ENCODE assay signal across 8 cellular contexts in genomic region chr15:72117448-72117697, GRCh38. TPM values are rescaled to one million over a fixed set of nuclear protein-coding genes. Genes with fewer than 3 reads are reported as not detected.
DNase-seq lines count a peak whose midpoint lies in the region; ATAC-seq and TF ChIP-seq lines count a peak whose summit lies in the region.

No MANE protein-coding gene starts in this region.

- peak; percentile 54 for ATAC-seq in GM19035 (IDR thresholded peaks at IDR 0.05; ENCODE audit: unreplicated experiment)
- ATAC-seq in HG03196 (IDR thresholded peaks at IDR 0.05; ENCODE audit: unreplicated experiment), result peak; percentile 53
- peak; percentile 89 for ATAC-seq in aorta (ENCODE audit: low FRiP score)

- H3K27me3 ChIP-seq in ACC112 (ENCODE audit: insufficient read depth, low read length) (no peaks in the 10 kb centered on the region), SJSA1 (replicated peaks) (no peaks in the 10 kb centered on the region), aorta (ENCODE audit: control insufficient read depth in 1 of 2, insufficient read depth in 2 of 2, low read length in 1 of 2) (no peaks in the 10 kb centered on the region)

- WGBS in aorta, 2 donors, result 0 to 1% methylated on average over 26 to 27 of the region's 27 CpGs

- H3K9me3 ChIP-seq in SJSA1 (replicated peaks) (no peaks in the 10 kb centered on the region), aorta (ENCODE audit: control insufficient read depth, low read length) (no peaks in the 10 kb centered on the region)

- peak overlapping the region; percentile 98 for H3K27ac Mint-ChIP-seq in glutamatergic neuron (ENCODE audit: unreplicated experiment)

- H3K27ac ChIP-seq in ACC112 (ENCODE audit: low read depth, low read length) (peak overlapping the region; percentile 68), SJSA1 (peak overlapping the region; percentile 55), aorta (ENCODE audit: low read depth in 1 of 2, low read length in 2 of 2) (peak overlapping the region; percentile 45 to 89)

- TF ChIP-seq CTCF in glutamatergic neuron (IDR thresholded peaks at IDR 0.05; ENCODE audit: partially characterized antibody, unreplicated experiment), result no peak

- H3K9me3 Mint-ChIP-seq in glutamatergic neuron (ENCODE audit: unreplicated experiment), result peaks cover 5% of the 10 kb centered on the region

- intact Hi-C loops in aorta (cut with DNase I), result loop anchor here in 1 of 2 donors (5.0 kb wide), 1 partner anchor 120 kb away; no protein-coding TSS in a partner anchor

- H3K4me1 ChIP-seq in ACC112 (ENCODE audit: control insufficient read depth, insufficient read depth, low read length, unreplicated experiment) (peaks cover 14% of the 10 kb centered on the region), SJSA1 (replicated peaks) (peaks cover 10% of the 10 kb centered on the region), aorta (ENCODE audit: control insufficient read depth in 1 of 2, insufficient read depth in 2 of 2, low read length in 2 of 2) (peaks cover 1 to 7% of the 10 kb centered on the region in 2 donors)

- H3K4me1 Mint-ChIP-seq in glutamatergic neuron (ENCODE audit: low read depth, unreplicated experiment), result peaks cover 25% of the 10 kb centered on the region

- H3K79me2 ChIP-seq in ACC112 (ENCODE audit: control insufficient read depth, insufficient read depth, low read length, unreplicated experiment), result peaks cover 53% of the 10 kb centered on the region

- H3K36me3 Mint-ChIP-seq in glutamatergic neuron (ENCODE audit: unreplicated experiment), result no peaks in the 10 kb centered on the region

- no peaks in the 10 kb centered on the region for H3K36me3 ChIP-seq in ACC112 (ENCODE audit: insufficient read depth, low read length)
- H3K36me3 ChIP-seq in SJSA1, result peaks cover 4% of the 10 kb centered on the region; the same call in 1 of the 2 replicates
- H3K36me3 ChIP-seq in aorta (ENCODE audit: control insufficient read depth in 1 of 2, insufficient read depth in 2 of 2, low read length in 1 of 2), result no peaks in the 10 kb centered on the region

- H3K27me3 Mint-ChIP-seq in glutamatergic neuron (ENCODE audit: unreplicated experiment), result peaks cover 3% of the 10 kb centered on the region

- peak overlapping the region; percentile 67 for H2AFZ ChIP-seq in ACC112 (ENCODE audit: low read length, unreplicated experiment)

- peak overlapping the region; percentile 98 for H3K4me3 Mint-ChIP-seq in glutamatergic neuron (ENCODE audit: unreplicated experiment)

- peak in 1 of 2 experiments; percentile 85 for DNase-seq in SJSA1 (ENCODE audit: low read depth in 1 of 2, low spot score in 2 of 2)
- peak; percentile 74 for DNase-seq in activated naive CD4-positive, alpha-beta T cell treated with Interleukin-2 at 50 U/mL for 16 hours
- DNase-seq in glutamatergic neuron, result peak; percentile 80
- DNase-seq in pons (ENCODE audit: low spot score), result peak; percentile 25
- peak; percentile 90 to 95 for DNase-seq in aorta

- H3K4me3 ChIP-seq in ACC112 (ENCODE audit: low read depth, low read length), result peak overlapping the region; percentile 91
- H3K4me3 ChIP-seq in SJSA1, result peak overlapping the region; percentile 83
- peak overlapping the region; percentile 62 to 72 for H3K4me3 ChIP-seq in aorta (ENCODE audit: low read length in 2 of 2)

RNA-seq across cellular contexts. Expression of gene MYO9A, which starts 0.6 kb away (rescaled TPM):
- 21.6 and 21.9 TPM in 2 replicates for total RNA-seq in SJSA1 (2014; rRNA removed; shearing (Covaris generic))
- total RNA-seq in glutamatergic neuron (ENCODE audit: unreplicated experiment) (111 TPM), aorta (10 to 100 TPM; 79.3 to 93.7 TPM)
- 1 to 10 TPM; 4.9 to 9.0 TPM for polyA plus RNA-seq in aorta

RNA-seq across cellular contexts. Expression of gene SENP8, which starts 0.8 kb away (rescaled TPM):
- total RNA-seq in SJSA1 (2014; rRNA removed; shearing (Covaris generic)), result 0.78 and 2.5 TPM in 2 replicates
- total RNA-seq in glutamatergic neuron (ENCODE audit: unreplicated experiment) (6.3 TPM), aorta (1 to 10 TPM; 1.5 to 1.8 TPM)
- polyA plus RNA-seq in aorta, result 1 to 10 TPM in 1 of 2 donors, under 1 TPM in 1; 0.46 to 1.3 TPM
